In the genomic region with DNA sequence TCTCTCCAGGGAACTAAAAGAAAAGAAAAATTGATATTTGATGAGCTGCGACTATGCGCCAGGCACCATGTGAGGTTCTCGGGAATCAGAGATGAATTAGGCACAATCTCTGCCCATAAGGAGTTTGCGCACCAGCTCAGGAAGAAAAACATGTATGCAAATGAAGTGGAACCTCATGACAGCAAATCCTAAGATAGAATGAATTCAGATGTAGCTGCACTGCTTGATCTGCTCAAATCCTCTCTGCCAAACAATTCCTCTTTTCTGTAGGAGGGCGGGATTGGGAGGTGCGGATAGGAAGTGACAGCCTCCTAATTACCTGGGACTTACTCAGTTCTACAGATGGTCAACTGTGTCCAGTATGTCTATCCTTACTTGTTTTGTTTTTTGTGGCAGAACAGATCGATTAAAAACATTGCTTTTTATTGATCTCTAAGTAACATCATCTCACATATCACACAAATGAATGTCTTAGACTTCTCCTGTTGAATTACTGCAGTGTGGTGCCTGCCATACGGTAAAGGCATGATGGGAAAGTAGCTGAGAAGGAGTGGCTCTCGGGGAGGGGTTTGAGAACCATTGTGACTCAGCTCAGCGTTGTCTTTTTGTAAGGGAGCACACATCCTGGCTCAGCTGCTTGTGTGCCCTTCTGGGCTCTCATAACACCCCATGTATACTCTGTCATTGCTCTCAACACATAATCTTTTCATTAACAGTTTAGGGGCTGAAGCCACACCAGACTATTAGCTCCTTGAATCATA, we compare ENCODE assay signal across 2 cellular contexts.
TF ChIP-seq lines count a peak whose summit lies in the region.

No MANE protein-coding gene starts in this region.

TF ChIP-seq in HCT116, 20 proteins besides CTCF, POLR2A, EP300 and RAD21:
- no peak for TF ChIP-seq CEBPB (IDR thresholded peaks at IDR 0.05; ENCODE audit: low read depth)

TF ChIP-seq in endothelial cell of umbilical vein, 7 proteins besides CTCF, POLR2A, EP300 and RAD21:
- TF ChIP-seq MYC (IDR thresholded peaks at IDR 0.05; ENCODE audit: low read depth, low read length) (no peak), POLR2AphosphoS5 (IDR thresholded peaks at IDR 0.05; ENCODE audit: insufficient read depth, low read depth, low read length) (no peak), FOS (IDR thresholded peaks at IDR 0.05; ENCODE audit: borderline replicate concordance, insufficient read depth, low read length) (no peak), JUN (IDR thresholded peaks at IDR 0.05; ENCODE audit: borderline replicate concordance, insufficient read depth, insufficient read length, low read depth) (no peak), EZH2 (IDR thresholded peaks at IDR 0.05; ENCODE audit: borderline replicate concordance, low read depth, low read length, severe bottlenecking) (no peak), GATA2 (IDR thresholded peaks at IDR 0.05; ENCODE audit: insufficient read depth, insufficient read length, low read depth, low read length) (no peak)
- TF ChIP-seq, protein P1, sequence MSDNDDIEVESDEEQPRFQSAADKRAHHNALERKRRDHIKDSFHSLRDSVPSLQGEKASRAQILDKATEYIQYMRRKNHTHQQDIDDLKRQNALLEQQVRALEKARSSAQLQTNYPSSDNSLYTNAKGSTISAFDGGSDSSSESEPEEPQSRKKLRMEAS (IDR thresholded peaks at IDR 0.05; ENCODE audit: insufficient read depth, insufficient read length) = no peak
